In genomic region chr22:50289151-50289941, GRCh38 we compare ENCODE assay signal across 30 cellular contexts.
"Had no signal": no experiment of that assay in that cellular context is flagged by ENCODE, and none has a peak within 500 bp of the region (broad histone marks: within the 10 kb centered on the region; RNA-seq: fewer than 3 reads in every experiment).

No MANE protein-coding gene starts in this region.

- DNase-seq: activated CD4-positive, alpha-beta T cell treated with anti-CD3 and anti-CD28 coated beads for 36 hours; activated CD4-positive, alpha-beta T cell treated with anti-CD3 and anti-CD28 coated beads, Interleukin-2, amount 10 ng/mL, durations not matched to agents 7 days and 5 days; activated CD4-positive, alpha-beta T cell treated with anti-CD3 and anti-CD28 coated beads, Interleukin-2, amount 50 U/mL, for 48 hours; activated CD8-positive, alpha-beta T cell treated with anti-CD3 and anti-CD28 coated beads, Interleukin-2, amount 10 ng/mL, durations not matched to agents 7 days and 5 days; activated gamma-delta T cell; activated naive CD4-positive, alpha-beta T cell treated with Interleukin-2 at 50 U/mL for 16 hours; activated naive CD8-positive, alpha-beta T cell treated with anti-CD3 and anti-CD28 coated beads, Interleukin-2, amount 10 ng/mL, durations not matched to agents 7 days and 5 days; activated T-cell treated with anti-CD3 and anti-CD28 coated beads, Interleukin-2, amount 50 U/mL, for 24 hours; amygdala; Kasumi-1; MG63; NCI-H1048; NCI-H1105 treated with DMSO at 0.1 percent for 48 hours; NCI-H1436; NCI-H1694; NCI-H1930; NCI-H524 treated with DMSO at 0.1 percent for 48 hours; NK-92 treated with Interleukin-12 subunit alpha and Interleukin-12 subunit beta, amount 100 ng/mL, for 24 hours; PC-9; Right ventricle myocardium superior; SW 1271; T-helper 1 cell; T-helper 2 cell; T-helper 9 cell had no signal

- H3K4me3 ChIP-seq: ascending aorta, cardiac muscle cell, MG63, PC-9 had no signal

- H3K36me3 Mint-ChIP-seq: activated naive CD4-positive, alpha-beta T cell treated with anti-CD3 and anti-CD28 coated beads, Interleukin-2, amount 50 U/mL, for 24 hours had no signal

- H3K4me2 ChIP-seq: PC-9 had no signal

- H3K9me3 Mint-ChIP-seq: activated CD4-positive, alpha-beta T cell treated with anti-CD3 and anti-CD28 coated beads, Interleukin-2, amount 10 ng/mL, durations not matched to agents 7 days and 5 days; activated naive CD4-positive, alpha-beta T cell treated with anti-CD3 and anti-CD28 coated beads, Interleukin-2, amount 50 U/mL, for 24 hours; activated naive CD8-positive, alpha-beta T cell treated with anti-CD3 and anti-CD28 coated beads, Interleukin-2, amount 10 ng/mL, durations not matched to agents 7 days and 5 days; activated T-cell treated with anti-CD3 and anti-CD28 coated beads, Interleukin-2, amount 50 U/mL, for 24 hours; activated T-helper 2 cell treated with anti-CD3 and anti-CD28 coated beads, Interferon-gamma antibody, Interleukin-2, Interleukin-4, amounts not matched to agents 10 μg/mL and 5 μg/mL and 100 μg/mL, durations not matched to agents 14 hours and 24 hours and 36 hours; central memory CD8-positive, alpha-beta T cell had no signal

- H3K27me3 ChIP-seq: ascending aorta, cardiac muscle cell, MG63 had no signal

- H3K27me3 Mint-ChIP-seq: activated naive CD8-positive, alpha-beta T cell treated with anti-CD3 and anti-CD28 coated beads, Interleukin-2, amount 10 ng/mL, durations not matched to agents 7 days and 5 days had no signal

- H3K4me3 Mint-ChIP-seq: activated CD4-positive, alpha-beta T cell treated with anti-CD3 and anti-CD28 coated beads for 36 hours; activated CD4-positive, alpha-beta T cell treated with anti-CD3 and anti-CD28 coated beads, Interleukin-2, amount 10 ng/mL, durations not matched to agents 7 days and 5 days; activated CD8-positive, alpha-beta T cell treated with anti-CD3 and anti-CD28 coated beads, Interleukin-2, amount 10 ng/mL, durations not matched to agents 7 days and 5 days; activated naive CD4-positive, alpha-beta T cell treated with anti-CD3 and anti-CD28 coated beads, Interleukin-2, amount 50 U/mL, for 24 hours; activated naive CD8-positive, alpha-beta T cell treated with anti-CD3 and anti-CD28 coated beads, Interleukin-2, amount 10 ng/mL, durations not matched to agents 7 days and 5 days; activated T-cell treated with anti-CD3 and anti-CD28 coated beads, Interleukin-2, amount 50 U/mL, for 24 hours; central memory CD8-positive, alpha-beta T cell had no signal

- H3K27ac ChIP-seq: ascending aorta, cardiac muscle cell, PC-9 had no signal

- ATAC-seq: activated CD4-positive, alpha-beta T cell treated with anti-CD3 and anti-CD28 coated beads for 36 hours; activated CD4-positive, CD25-positive, alpha-beta regulatory T cell treated with anti-CD3 and anti-CD28 coated beads, Interleukin-2, amount 50 U/mL, for 24 hours; activated CD8-positive, alpha-beta T cell treated with anti-CD3 and anti-CD28 coated beads, Interleukin-2, amount 10 ng/mL, durations not matched to agents 7 days and 5 days had no signal

- H2AFZ ChIP-seq: PC-9 had no signal

- H3K27ac Mint-ChIP-seq: activated CD4-positive, alpha-beta T cell treated with anti-CD3 and anti-CD28 coated beads for 36 hours; activated CD4-positive, alpha-beta T cell treated with anti-CD3 and anti-CD28 coated beads, Interleukin-2, amount 10 ng/mL, durations not matched to agents 7 days and 5 days; activated CD8-positive, alpha-beta T cell treated with anti-CD3 and anti-CD28 coated beads, Interleukin-2, amount 10 ng/mL, durations not matched to agents 7 days and 5 days; activated naive CD4-positive, alpha-beta T cell treated with anti-CD3 and anti-CD28 coated beads, Interleukin-2, amount 50 U/mL, for 24 hours; activated naive CD8-positive, alpha-beta T cell treated with anti-CD3 and anti-CD28 coated beads, Interleukin-2, amount 10 ng/mL, durations not matched to agents 7 days and 5 days; activated T-cell treated with anti-CD3 and anti-CD28 coated beads, Interleukin-2, amount 50 U/mL, for 24 hours; activated T-helper 2 cell treated with anti-CD3 and anti-CD28 coated beads, Interferon-gamma antibody, Interleukin-2, Interleukin-4, amounts not matched to agents 10 μg/mL and 5 μg/mL and 100 μg/mL, durations not matched to agents 14 hours and 24 hours and 36 hours had no signal

- H3K9me3 ChIP-seq: ascending aorta, MG63 had no signal
